Comparison of ENCODE assay signal across 23 cellular contexts in genomic region chr1:215650446-215651149, GRCh38.
"Had no signal": no experiment of that assay in that cellular context is flagged by ENCODE, and none has a peak within 500 bp of the region (broad histone marks: within the 10 kb centered on the region; RNA-seq: fewer than 3 reads in every experiment).

No MANE protein-coding gene starts in this region.

- H3K27ac ChIP-seq: Peyer's patch, SJSA1 had no signal

- H3K9me3 ChIP-seq: Peyer's patch, SJSA1 had no signal

- ATAC-seq: activated T-cell treated with anti-CD3 and anti-CD28 coated beads, Interleukin-2, amount 50 U/mL, for 4 hours; T-helper 17 cell had no signal

- H3K4me1 ChIP-seq: Peyer's patch, SJSA1 had no signal

- H3K27me3 ChIP-seq: Peyer's patch, SJSA1 had no signal

- H3K4me3 ChIP-seq: Peyer's patch, SJSA1 had no signal

- H3K36me3 ChIP-seq: Peyer's patch, SJSA1 had no signal

- DNase-seq: activated CD4-positive, alpha-beta memory T cell treated with anti-CD3 and anti-CD28 coated beads for 36 hours; activated CD4-positive, alpha-beta T cell treated with anti-CD3 and anti-CD28 coated beads, Interleukin-2, amount 10 ng/mL, durations not matched to agents 7 days and 5 days; activated CD4-positive, CD25-positive, alpha-beta regulatory T cell; activated CD8-positive, alpha-beta memory T cell treated with anti-CD3 and anti-CD28 coated beads for 24 hours; activated effector memory CD4-positive, alpha-beta T cell treated with anti-CD3 and anti-CD28 coated beads, Interleukin-2, amount 50 U/mL, for 16 hours; activated naive CD4-positive, alpha-beta T cell treated with Interleukin-2 at 50 U/mL for 16 hours; activated T-cell treated with anti-CD3 and anti-CD28 coated beads, Interleukin-2, amount 50 U/mL, for 4 hours; amygdala; KG1; MV-4-11; NCI-H1092 treated with DMSO at 0.1 percent for 48 hours; NCI-H1417 treated with DMSO at 0.1 percent for 48 hours; NCI-H1694; NCI-H2029; NCI-H2107; NCI-H2171 treated with DMSO at 0.1 percent for 48 hours; NCI-H226; NCI-H774; Peyer's patch; SHP77; T-helper 17 cell; T1000 had no signal
